ENCODE assay signal across 32 cellular contexts in genomic region chr22:22918297-22918965, GRCh38. TPM values are rescaled to one million over a fixed set of nuclear protein-coding genes. Genes with fewer than 3 reads are reported as not detected.
"Had no signal": no experiment of that assay in that cellular context is flagged by ENCODE, and none has a peak within 500 bp of the region (broad histone marks: within the 10 kb centered on the region; RNA-seq: fewer than 3 reads in every experiment).

No MANE protein-coding gene starts in this region.

- H3K9me3 ChIP-seq: MG63 had no signal

- H3K36me3 Mint-ChIP-seq: activated CD4-positive, alpha-beta memory T cell treated with anti-CD3 and anti-CD28 coated beads for 36 hours; activated naive CD4-positive, alpha-beta T cell treated with anti-CD3 and anti-CD28 coated beads, Interleukin-2, amount 10 ng/mL, durations not matched to agents 7 days and 5 days; activated naive CD8-positive, alpha-beta T cell; WTC11 had no signal

- H3K27ac ChIP-seq: brain microvascular endothelial cell, PC-9, RWPE1, SK-N-MC had no signal

- H3K27ac Mint-ChIP-seq: activated CD4-positive, alpha-beta memory T cell treated with anti-CD3 and anti-CD28 coated beads for 36 hours; activated naive CD4-positive, alpha-beta T cell treated with anti-CD3 and anti-CD28 coated beads, Interleukin-2, amount 10 ng/mL, durations not matched to agents 7 days and 5 days; activated naive CD8-positive, alpha-beta T cell; activated naive CD8-positive, alpha-beta T cell treated with anti-CD3 and anti-CD28 coated beads, Interleukin-2, amount 50 U/mL, for 24 hours; activated T-helper 1 cell treated with anti-CD3 and anti-CD28 coated beads, Interleukin-12 subunit alpha, Interleukin-12 subunit beta, Interleukin-2, Interleukin-4 antibody, amounts not matched to agents 30 ng/mL and 10 ng/mL and 1 ng/mL, durations not matched to agents 14 hours and 24 hours and 36 hours; T-helper 1 cell treated with Interleukin-12 subunit alpha and Interleukin-12 subunit beta and Interleukin-4 antibody, amounts not matched to agents 30 μg/mL and 1 μg/mL, for 36 hours; T-helper 2 cell treated with Interferon-gamma antibody and Interleukin-4, amounts not matched to agents 5 μg/mL and 100 μg/mL, for 36 hours; WTC11 had no signal

- ATAC-seq: activated naive CD8-positive, alpha-beta T cell treated with anti-CD3 and anti-CD28 coated beads, Interleukin-2, amount 50 U/mL, for 24 hours; activated T-cell treated with anti-CD3 and anti-CD28 coated beads, Interleukin-2, amount 50 U/mL, for 4 hours; Right ventricle myocardium inferior; WTC11 had no signal

- H3K4me3 ChIP-seq: MG63, PC-9, SK-N-MC had no signal

- H3K27me3 ChIP-seq: MG63 had no signal

- H3K27me3 Mint-ChIP-seq: activated naive CD8-positive, alpha-beta T cell; activated naive CD8-positive, alpha-beta T cell treated with anti-CD3 and anti-CD28 coated beads, Interleukin-2, amount 50 U/mL, for 24 hours had no signal

- H3K9me3 Mint-ChIP-seq: activated CD4-positive, alpha-beta memory T cell treated with anti-CD3 and anti-CD28 coated beads for 36 hours; activated naive CD4-positive, alpha-beta T cell treated with anti-CD3 and anti-CD28 coated beads, Interleukin-2, amount 10 ng/mL, durations not matched to agents 7 days and 5 days; activated naive CD8-positive, alpha-beta T cell treated with anti-CD3 and anti-CD28 coated beads, Interleukin-2, amount 50 U/mL, for 24 hours; activated T-cell treated with anti-CD3 and anti-CD28 coated beads, Interleukin-2, amount 50 U/mL, for 4 hours; activated T-helper 1 cell treated with anti-CD3 and anti-CD28 coated beads, Interleukin-12 subunit alpha, Interleukin-12 subunit beta, Interleukin-2, Interleukin-4 antibody, amounts not matched to agents 30 ng/mL and 10 ng/mL and 1 ng/mL, durations not matched to agents 14 hours and 24 hours and 36 hours; T-helper 1 cell treated with Interleukin-12 subunit alpha and Interleukin-12 subunit beta and Interleukin-4 antibody, amounts not matched to agents 30 μg/mL and 1 μg/mL, for 36 hours; T-helper 2 cell treated with Interferon-gamma antibody and Interleukin-4, amounts not matched to agents 5 μg/mL and 100 μg/mL, for 36 hours had no signal

- DNase-seq: activated CD4-positive, alpha-beta memory T cell treated with anti-CD3 and anti-CD28 coated beads for 36 hours; activated CD4-positive, alpha-beta T cell treated with anti-CD3 and anti-CD28 coated beads for 4 hours; activated CD4-positive, alpha-beta T cell treated with anti-CD3 and anti-CD28 coated beads, Interleukin-2, amount 50 U/mL, for 1 hour; activated CD4-positive, CD25-positive, alpha-beta regulatory T cell treated with anti-CD3 and anti-CD28 coated beads, Interleukin-2, amount 50 U/mL, for 72 hours; activated CD8-positive, alpha-beta memory T cell treated with anti-CD3 and anti-CD28 coated beads, Interleukin-2, amount 50 U/mL, for 4 hours; activated naive CD4-positive, alpha-beta T cell treated with anti-CD3 and anti-CD28 coated beads, Interleukin-2, amount 10 ng/mL, durations not matched to agents 7 days and 5 days; activated naive CD8-positive, alpha-beta T cell treated with anti-CD3 and anti-CD28 coated beads, Interleukin-2, amount 50 U/mL, for 24 hours; activated T-cell treated with anti-CD3 and anti-CD28 coated beads for 4 hours; activated T-cell treated with anti-CD3 and anti-CD28 coated beads, Interleukin-2, amount 50 U/mL, for 4 hours; anterior cingulate cortex; brain microvascular endothelial cell; central memory CD4-positive, alpha-beta T cell; Kasumi-1; KG1; MG63; NCI-H1048; NCI-H1105 treated with DMSO at 0.1 percent for 48 hours; NCI-H1436 treated with DMSO at 0.1 percent for 48 hours; NCI-H1694 treated with DMSO at 0.1 percent for 48 hours; NCI-H2029; NCI-H345; NCI-H524 treated with DMSO at 0.1 percent for 48 hours; PC-9 had no signal

- H3K36me3 ChIP-seq: brain microvascular endothelial cell, MG63 had no signal

- H3K4me1 Mint-ChIP-seq: activated naive CD4-positive, alpha-beta T cell treated with anti-CD3 and anti-CD28 coated beads, Interleukin-2, amount 10 ng/mL, durations not matched to agents 7 days and 5 days; activated naive CD8-positive, alpha-beta T cell treated with anti-CD3 and anti-CD28 coated beads, Interleukin-2, amount 50 U/mL, for 24 hours; WTC11 had no signal

- H3K4me3 Mint-ChIP-seq: activated CD4-positive, alpha-beta memory T cell treated with anti-CD3 and anti-CD28 coated beads for 36 hours; activated naive CD4-positive, alpha-beta T cell treated with anti-CD3 and anti-CD28 coated beads, Interleukin-2, amount 10 ng/mL, durations not matched to agents 7 days and 5 days; activated naive CD8-positive, alpha-beta T cell; activated naive CD8-positive, alpha-beta T cell treated with anti-CD3 and anti-CD28 coated beads, Interleukin-2, amount 50 U/mL, for 24 hours; activated T-cell treated with anti-CD3 and anti-CD28 coated beads, Interleukin-2, amount 50 U/mL, for 4 hours; activated T-helper 1 cell treated with anti-CD3 and anti-CD28 coated beads, Interleukin-12 subunit alpha, Interleukin-12 subunit beta, Interleukin-2, Interleukin-4 antibody, amounts not matched to agents 30 ng/mL and 10 ng/mL and 1 ng/mL, durations not matched to agents 14 hours and 24 hours and 36 hours; T-helper 1 cell treated with Interleukin-12 subunit alpha and Interleukin-12 subunit beta and Interleukin-4 antibody, amounts not matched to agents 30 μg/mL and 1 μg/mL, for 36 hours; T-helper 2 cell treated with Interferon-gamma antibody and Interleukin-4, amounts not matched to agents 5 μg/mL and 100 μg/mL, for 36 hours; WTC11 had no signal

RNA-seq across cellular contexts. Expression of gene IGLL5, which starts 30.8 kb away (rescaled TPM):
- total RNA-seq: activated CD4-positive, alpha-beta memory T cell treated with anti-CD3 and anti-CD28 coated beads for 36 hours; activated T-helper 1 cell treated with anti-CD3 and anti-CD28 coated beads, Interleukin-12 subunit alpha, Interleukin-12 subunit beta, Interleukin-2, Interleukin-4 antibody, amounts not matched to agents 30 ng/mL and 10 ng/mL and 1 ng/mL, durations not matched to agents 14 hours and 24 hours and 36 hours; NCI-H460; PC-9; Right ventricle myocardium inferior; WTC11 had no signal
